ENCODE assay signal across 17 cellular contexts in the genomic region with DNA sequence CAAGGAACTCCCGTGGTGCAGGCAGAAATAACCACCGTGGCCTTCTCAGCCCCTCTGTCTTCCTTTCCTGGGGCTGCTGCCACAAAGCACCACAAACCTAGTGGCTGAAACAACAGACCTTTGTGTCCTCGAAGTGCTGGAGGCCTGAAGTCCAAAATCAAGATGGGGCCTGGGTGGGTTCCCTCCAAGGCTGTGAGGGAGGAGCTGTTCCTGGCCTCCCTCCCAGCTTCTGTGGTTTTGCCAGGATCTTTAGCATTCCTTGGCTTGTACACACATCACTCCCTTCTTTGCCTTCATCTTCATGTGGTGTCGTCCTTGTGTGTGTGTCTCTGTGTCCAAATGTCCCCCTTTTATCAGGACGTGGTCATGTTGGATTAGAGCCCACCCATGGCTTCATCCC. TPM values are rescaled to one million over a fixed set of nuclear protein-coding genes. Genes with fewer than 3 reads are reported as not detected.
DNase-seq lines count a peak whose midpoint lies in the region; ATAC-seq and TF ChIP-seq lines count a peak whose summit lies in the region.
"Had no signal": no experiment of that assay in that cellular context is flagged by ENCODE, and none has a peak within 500 bp of the region (broad histone marks: within the 10 kb centered on the region; RNA-seq: fewer than 3 reads in every experiment).

No MANE protein-coding gene starts in this region.

- H3K4ac ChIP-seq in neuronal stem cell (ENCODE audit: low read length), result no peak overlapping the region

- no peaks in the 10 kb centered on the region for H3K9me3 Mint-ChIP-seq in GM23338
- H3K9me3 Mint-ChIP-seq in endothelial cell (ENCODE audit: unreplicated experiment), result no peaks in the 10 kb centered on the region
- H3K9me3 Mint-ChIP-seq: activated naive CD4-positive, alpha-beta T cell treated with anti-CD3 and anti-CD28 coated beads, Interleukin-2, amount 10 ng/mL, durations not matched to agents 7 days and 5 days; CD4-positive, alpha-beta memory T cell; central memory CD8-positive, alpha-beta T cell; neural progenitor cell had no signal

- no peak overlapping the region for H2AK5ac ChIP-seq in neuronal stem cell (ENCODE audit: low read depth, low read length)

- H3K27me3 Mint-ChIP-seq in GM23338 (ENCODE audit: insufficient read depth, low read depth, poor library complexity) (peaks cover 7% of the 10 kb centered on the region), endothelial cell (ENCODE audit: unreplicated experiment) (peaks cover 12% of the 10 kb centered on the region)
- H3K27me3 Mint-ChIP-seq: activated naive CD4-positive, alpha-beta T cell treated with anti-CD3 and anti-CD28 coated beads, Interleukin-2, amount 10 ng/mL, durations not matched to agents 7 days and 5 days; CD4-positive, alpha-beta memory T cell; central memory CD8-positive, alpha-beta T cell had no signal

- H3K27ac ChIP-seq in mammary epithelial cell (ENCODE audit: insufficient read depth, low read depth, low read length), result no peak overlapping the region
- no peak overlapping the region for H3K27ac ChIP-seq in neuronal stem cell (replicated peaks; ENCODE audit: low read length)
- no peak overlapping the region for H3K27ac ChIP-seq in GM23338 (ENCODE audit: low read depth)
- H3K27ac ChIP-seq: hepatocyte, lower lobe of right lung, neural progenitor cell had no signal

- intact Hi-C loops in mammary epithelial cell (cut with micrococcal nuclease), result no loop called here

- H2BK15ac ChIP-seq in neuronal stem cell (ENCODE audit: low read length), result peak overlapping the region; percentile 78

- H3K4me3 ChIP-seq in MG63 (no peak overlapping the region), mammary epithelial cell (replicated peaks in 1 of 3; ENCODE audit: insufficient read depth in 1 of 3, low read depth in 2 of 3, low read length in 3 of 3) (no peak overlapping the region), neuronal stem cell (ENCODE audit: low read length in 2 of 2) (no peak overlapping the region), GM23338 (no peak overlapping the region)
- H3K4me3 ChIP-seq: hepatocyte, lower lobe of right lung, neural progenitor cell had no signal

- peaks cover 6% of the 10 kb centered on the region; the same call in 1 of the 3 replicates for H3K36me3 Mint-ChIP-seq in GM23338 (ENCODE audit: low read depth)
- H3K36me3 Mint-ChIP-seq in endothelial cell (ENCODE audit: low read depth, unreplicated experiment), result peaks cover 22% of the 10 kb centered on the region
- H3K36me3 Mint-ChIP-seq: activated naive CD4-positive, alpha-beta T cell treated with anti-CD3 and anti-CD28 coated beads, Interleukin-2, amount 10 ng/mL, durations not matched to agents 7 days and 5 days; neural progenitor cell had no signal

- peak overlapping the region; percentile 62 for H3K18ac ChIP-seq in neuronal stem cell (ENCODE audit: low read length)

- ATAC-seq in GM23338, result no peak
- ATAC-seq: lower lobe of right lung had no signal

- H3K79me2 ChIP-seq in mammary epithelial cell (ENCODE audit: insufficient read depth, low read length) (no peaks in the 10 kb centered on the region), GM23338 (replicated peaks; ENCODE audit: insufficient read depth) (no peaks in the 10 kb centered on the region)
- H3K79me2 ChIP-seq: hepatocyte had no signal

- H3K4me2 ChIP-seq in mammary epithelial cell (ENCODE audit: insufficient read depth, low read depth, low read length) (no peak overlapping the region), neuronal stem cell (ENCODE audit: insufficient read depth, low read length, poor library complexity, severe bottlenecking) (no peak overlapping the region), GM23338 (no peak overlapping the region)
- H3K4me2 ChIP-seq: hepatocyte, neural progenitor cell had no signal

- H4K91ac ChIP-seq in neuronal stem cell (ENCODE audit: low read depth, low read length, poor library complexity), result no peak overlapping the region

- H3F3A ChIP-seq in GM23338 (replicated peaks; ENCODE audit: low read depth), result peaks cover 19% of the 10 kb centered on the region

- CTCF ChIA-PET in mammary epithelial cell (lab: Charles Lee; ENCODE audit: low non-redundant PET), result no interaction called here

- DNase-seq in ELR (ENCODE audit: low read depth), result peak; percentile 51
- peak; percentile 75 for DNase-seq in MG63
- peak; percentile 2 for DNase-seq in mammary epithelial cell
- no peak for DNase-seq in neuronal stem cell (ENCODE audit: low spot score)
- DNase-seq in NCI-H128 (lab: John Stamatoyannopoulos, UW; ENCODE audit: unreplicated experiment), result no peak
- no peak for DNase-seq in NCI-H146 treated with DMSO at 0.1 percent for 48 hours (lab: John Stamatoyannopoulos, UW; ENCODE audit: unreplicated experiment)
- DNase-seq in GM23338 (ENCODE audit: low spot score), result no peak
- no peak for DNase-seq in endothelial cell (ENCODE audit: low spot score)
- DNase-seq: activated naive CD4-positive, alpha-beta T cell treated with anti-CD3 and anti-CD28 coated beads, Interleukin-2, amount 10 ng/mL, durations not matched to agents 7 days and 5 days; CD4-positive, alpha-beta memory T cell; GDM1; GOT3; lower lobe of right lung; stimulated activated naive CD4-positive, alpha-beta T cell had no signal

- TF ChIP-seq CTCF in mammary epithelial cell (conservative IDR thresholded peaks at IDR 0.05 in 1 of 2, IDR thresholded peaks at IDR 0.05 in 1 of 2; ENCODE audit: extremely low read depth in 1 of 2, insufficient read depth in 1 of 2, low read depth in 1 of 2, low read length in 2 of 2), result no peak
- no peak for TF ChIP-seq CTCF in GM23338 (conservative IDR thresholded peaks at IDR 0.05; ENCODE audit: low read depth in 2 of 2)
- TF ChIP-seq CTCF in endothelial cell (IDR thresholded peaks at IDR 0.05; ENCODE audit: unreplicated experiment), result no peak

- H3K4me1 ChIP-seq in mammary epithelial cell (ENCODE audit: insufficient read depth, low read length), result no peaks in the 10 kb centered on the region
- peaks cover 15 to 21% of the 10 kb centered on the region in 2 donors for H3K4me1 ChIP-seq in neuronal stem cell (ENCODE audit: control insufficient read depth in 2 of 2, insufficient read depth in 1 of 2, low read depth in 1 of 2, low read length in 2 of 2)
- H3K4me1 ChIP-seq in GM23338 (ENCODE audit: insufficient read depth), result peaks cover 19% of the 10 kb centered on the region

- peak overlapping the region; percentile 30 for H2BK12ac ChIP-seq in neuronal stem cell (ENCODE audit: low read length)

- BruUV-seq in mammary epithelial cell (replicated peaks; lab: Mats Ljungman, UMichigan), result no TSS peak

- no peaks in the 10 kb centered on the region for H3K9me2 ChIP-seq in GM23338 (ENCODE audit: insufficient read depth)

- peak overlapping the region; percentile 0 for H2BK120ac ChIP-seq in neuronal stem cell (ENCODE audit: low read depth, low read length)

- H3K9ac ChIP-seq in mammary epithelial cell (ENCODE audit: insufficient read depth, low read length) (no peak overlapping the region), neuronal stem cell (ENCODE audit: low read depth, low read length, poor library complexity) (no peak overlapping the region)
- H3K9ac ChIP-seq: neural progenitor cell had no signal

- H3K4me1 Mint-ChIP-seq in GM23338 (peaks cover 35% of the 10 kb centered on the region), endothelial cell (ENCODE audit: unreplicated experiment) (peaks cover 6% of the 10 kb centered on the region)
- H3K4me1 Mint-ChIP-seq: activated naive CD4-positive, alpha-beta T cell treated with anti-CD3 and anti-CD28 coated beads, Interleukin-2, amount 10 ng/mL, durations not matched to agents 7 days and 5 days; CD4-positive, alpha-beta memory T cell; central memory CD8-positive, alpha-beta T cell had no signal

- H3K36me3 ChIP-seq in MG63 (peaks cover 6% of the 10 kb centered on the region), mammary epithelial cell (ENCODE audit: insufficient read depth, low read length) (no peaks in the 10 kb centered on the region), neuronal stem cell (replicated peaks in 1 of 2; ENCODE audit: control insufficient read depth in 2 of 2, insufficient read depth in 2 of 2, low read length in 2 of 2) (no peaks in the 10 kb centered on the region), GM23338 (ENCODE audit: insufficient read depth) (no peaks in the 10 kb centered on the region)
- H3K36me3 ChIP-seq: neural progenitor cell had no signal

- H2AFZ ChIP-seq in mammary epithelial cell (ENCODE audit: low read depth, low read length) (no peak overlapping the region), neuronal stem cell (ENCODE audit: low read length) (peak overlapping the region; percentile 26), GM23338 (no peak overlapping the region)
- H2AFZ ChIP-seq: hepatocyte, neural progenitor cell had no signal

- H4K20me1 ChIP-seq in mammary epithelial cell (ENCODE audit: insufficient read depth, low read length) (no peaks in the 10 kb centered on the region), GM23338 (replicated peaks; ENCODE audit: insufficient read depth) (no peaks in the 10 kb centered on the region)

- no peak overlapping the region for H4K8ac ChIP-seq in neuronal stem cell (ENCODE audit: low read depth, low read length)

- H3K27me3 ChIP-seq in MG63 (no peaks in the 10 kb centered on the region), mammary epithelial cell (ENCODE audit: insufficient read depth, low read length) (no peaks in the 10 kb centered on the region), neuronal stem cell (ENCODE audit: control insufficient read depth in 3 of 3, insufficient read depth in 3 of 3, low read depth in 1 of 3, low read length in 3 of 3) (peaks cover 0 to 11% (median 6%) of the 10 kb centered on the region in 3 experiments), GM23338 (ENCODE audit: insufficient read depth) (no peaks in the 10 kb centered on the region)
- H3K27me3 ChIP-seq: hepatocyte had no signal

- no peak overlapping the region for H3K4me3 Mint-ChIP-seq in GM23338
- no peak overlapping the region for H3K4me3 Mint-ChIP-seq in endothelial cell (ENCODE audit: unreplicated experiment)
- H3K4me3 Mint-ChIP-seq: activated naive CD4-positive, alpha-beta T cell treated with anti-CD3 and anti-CD28 coated beads, Interleukin-2, amount 10 ng/mL, durations not matched to agents 7 days and 5 days; CD4-positive, alpha-beta memory T cell; central memory CD8-positive, alpha-beta T cell; neural progenitor cell had no signal

- no peak overlapping the region for H2BK5ac ChIP-seq in neuronal stem cell (ENCODE audit: low read length)

- in situ Hi-C loops in mammary epithelial cell (cut with MboI; ENCODE audit: low sequenced_read_pairs in 2 of 2), result no loop called here

- WGBS in mammary epithelial cell (ENCODE audit: low coverage, missing lambda C conversion rate), result 30% methylated on average over 4 of the region's 5 CpGs
- no CpG with 5 or more reads among the region's 5 CpGs for WGBS in neuronal stem cell (ENCODE audit: extremely low coverage in 2 of 2, insufficient read length in 2 of 2, insufficient replicate concordance in 1 of 2), 2 donors

- no peak overlapping the region for H3K14ac ChIP-seq in neuronal stem cell (ENCODE audit: low read length)

- H3K79me1 ChIP-seq in neuronal stem cell (ENCODE audit: low read depth, low read length), result no peaks in the 10 kb centered on the region

- H3K27ac Mint-ChIP-seq in GM23338 (no peak overlapping the region), endothelial cell (ENCODE audit: unreplicated experiment) (no peak overlapping the region)
- H3K27ac Mint-ChIP-seq: activated naive CD4-positive, alpha-beta T cell treated with anti-CD3 and anti-CD28 coated beads, Interleukin-2, amount 10 ng/mL, durations not matched to agents 7 days and 5 days; neural progenitor cell had no signal

- dilution Hi-C loops in mammary epithelial cell (cut with HindIII; ENCODE audit: low sequenced_read_pairs), result loop anchor here (10.0 kb wide), 1 partner anchor 297 kb away; no protein-coding TSS in a partner anchor

- H3K9me3 ChIP-seq in MG63 (no peaks in the 10 kb centered on the region), mammary epithelial cell (replicated peaks; ENCODE audit: insufficient read depth, low read length) (no peaks in the 10 kb centered on the region), neuronal stem cell (replicated peaks in 1 of 2; ENCODE audit: control insufficient read depth in 2 of 2, insufficient read depth in 1 of 2, low read depth in 1 of 2, low read length in 2 of 2) (no peaks in the 10 kb centered on the region)
- H3K9me3 ChIP-seq: lower lobe of right lung had no signal

- no peak overlapping the region for H3K23ac ChIP-seq in neuronal stem cell (ENCODE audit: low read depth, low read length, poor library complexity)

RNA-seq across cellular contexts. Expression of gene PARVG, which starts 29.1 kb away (rescaled TPM):
- total RNA-seq in MG63 (2014; rRNA removed; shearing (Covaris generic); ENCODE audit: low replicate concordance), result not detected in 2 replicates
- total RNA-seq in mammary epithelial cell, result not detected
- not detected for polyA plus RNA-seq in mammary epithelial cell
- polyA minus RNA-seq in mammary epithelial cell, result not detected
- 0.18 TPM for polyA plus RNA-seq in neuronal stem cell (2013, experiment 1 of 2)
- 0.06 TPM for polyA plus RNA-seq in neuronal stem cell (2013, experiment 2 of 2)
- 0.14 TPM in 1 of 2 replicates, not detected in the other for total RNA-seq in GM23338 (2014; rRNA removed; shearing (Covaris generic))
- 0.31 TPM in 1 of 2 replicates, not detected in the other for polyA plus RNA-seq in GM23338 (2016; fragmentation: Nextera tagmentation; extraction: Ambion mirVana)
- total RNA-seq in endothelial cell (ENCODE audit: unreplicated experiment), result 0.90 TPM

Comparison
In these comparisons a context has a peak if more than half of its experiments do, and no peak if none do; other contexts are left out.
1. DNase-seq: peak in ELR (single experiment), MG63 (single experiment) and mammary epithelial cell (single experiment); none in neuronal stem cell (single experiment), NCI-H128 (single experiment), NCI-H146 treated with DMSO at 0.1 percent for 48 hours (single experiment), GM23338 (single experiment) and endothelial cell (single experiment).